8 cellular contexts compared by ENCODE assay signal in genomic region chr5:42993516-42994284, GRCh38. TPM values are rescaled to one million over a fixed set of nuclear protein-coding genes. Genes with fewer than 3 reads are reported as not detected.
DNase-seq lines count a peak whose midpoint lies in the region; ATAC-seq and TF ChIP-seq lines count a peak whose summit lies in the region.

No MANE protein-coding gene starts in this region.

- H3K4me3 ChIP-seq in effector memory CD4-positive, alpha-beta T cell (ENCODE audit: insufficient read depth, low read depth, low read length, poor library complexity, severe bottlenecking) = peak overlapping the region; percentile 70
- H3K4me3 ChIP-seq in naive thymus-derived CD4-positive, alpha-beta T cell (ENCODE audit: low read length) = peak overlapping the region; percentile 84
- peak overlapping the region; percentile 29 to 59 for H3K4me3 ChIP-seq in vagina

- peak overlapping the region; percentile 97 to 100 (median 100) for H3K27ac Mint-ChIP-seq in naive thymus-derived CD4-positive, alpha-beta T cell

- H3K27me3 ChIP-seq in effector memory CD4-positive, alpha-beta T cell (replicated peaks; ENCODE audit: control insufficient read depth, insufficient read depth, low read length, poor library complexity, severe bottlenecking) = no peaks in the 10 kb centered on the region
- no peaks in the 10 kb centered on the region for H3K27me3 ChIP-seq in naive thymus-derived CD4-positive, alpha-beta T cell (ENCODE audit: control insufficient read depth in 2 of 2, insufficient read depth in 2 of 2, low read length in 2 of 2)
- no peaks in the 10 kb centered on the region for H3K27me3 ChIP-seq in vagina

- CTCF ChIA-PET in naive thymus-derived CD4-positive, alpha-beta T cell (lab: Charles Lee) = interaction anchor here (0.6 to 6.9 kb wide), 15 partner anchors 14 to 490 kb away, joined by 3 to 96 read pairs (median 15); partner anchors contain the start of genes ANXA2R, TMEM267 and ZNF131

- intact Hi-C loops in naive thymus-derived CD4-positive, alpha-beta T cell (cut with micrococcal nuclease) = loop anchor here (1.0 to 5.0 kb wide), 17 partner anchors 27 to 1089 kb away; partner anchors contain the start of genes HMGCS1 (in 2 of the 2), RIMOC1 (in 2 of the 2), ANXA2R (in 1 of the 2) and NNT (in 1 of the 2)
- intact Hi-C loops in vagina (cut with DNase I) = loop anchor here (2.0 to 5.0 kb wide), 3 partner anchors 15 to 49 kb away; partner anchors contain the start of gene ANXA2R

- no peaks in the 10 kb centered on the region for H3K27me3 Mint-ChIP-seq in naive thymus-derived CD4-positive, alpha-beta T cell

- H3K9me3 ChIP-seq in effector memory CD4-positive, alpha-beta T cell (ENCODE audit: control insufficient read depth, low read length) = no peaks in the 10 kb centered on the region
- no peaks in the 10 kb centered on the region for H3K9me3 ChIP-seq in naive thymus-derived CD4-positive, alpha-beta T cell (ENCODE audit: control insufficient read depth in 2 of 3, low read length in 3 of 3)
- H3K9me3 ChIP-seq in vagina = no peaks in the 10 kb centered on the region

- peaks cover 0 to 4% (median 0%) of the 10 kb centered on the region in 11 donors for H3K9me3 Mint-ChIP-seq in naive thymus-derived CD4-positive, alpha-beta T cell

- H3K4me1 Mint-ChIP-seq in naive thymus-derived CD4-positive, alpha-beta T cell = peaks cover 21 to 57% (median 37%) of the 10 kb centered on the region in 7 donors

- TF ChIP-seq CTCF in vagina (IDR thresholded peaks at IDR 0.05) = peak in 1 of 3 experiments; percentile 15
- TF ChIP-seq CTCF in GM13977 (IDR thresholded peaks at IDR 0.05; ENCODE audit: extremely low read depth, insufficient read depth, missing control alignments) = no peak

- ATAC-seq in HG03354 (IDR thresholded peaks at IDR 0.05; ENCODE audit: poor library complexity, severe bottlenecking, unreplicated experiment) = peak; percentile 14
- ATAC-seq in naive thymus-derived CD4-positive, alpha-beta T cell = peak; percentile 46

- peak overlapping the region; percentile 95 for H3K27ac ChIP-seq in effector memory CD4-positive, alpha-beta T cell (ENCODE audit: insufficient read depth, low read length, poor library complexity, severe bottlenecking)
- H3K27ac ChIP-seq in naive thymus-derived CD4-positive, alpha-beta T cell (ENCODE audit: low read depth, low read length) = peak overlapping the region; percentile 89
- H3K27ac ChIP-seq in vagina = peak overlapping the region; percentile 89

- POLR2A ChIA-PET in naive thymus-derived CD4-positive, alpha-beta T cell (lab: Charles Lee) = interaction anchor here (0.6 to 17.7 kb wide), 32 partner anchors 8 to 1090 kb away, joined by 3 to 1009 read pairs (median 6); partner anchors contain the start of genes ANXA2R, FBXO4, HMGCS1 and RIMOC1

- H3K36me3 ChIP-seq in effector memory CD4-positive, alpha-beta T cell (ENCODE audit: control insufficient read depth, insufficient read depth, low read length) = no peaks in the 10 kb centered on the region
- no peaks in the 10 kb centered on the region for H3K36me3 ChIP-seq in naive thymus-derived CD4-positive, alpha-beta T cell (ENCODE audit: control insufficient read depth in 2 of 3, insufficient read depth in 3 of 3, low read length in 3 of 3)
- no peaks in the 10 kb centered on the region for H3K36me3 ChIP-seq in vagina

- H3K4me1 ChIP-seq in effector memory CD4-positive, alpha-beta T cell (ENCODE audit: control insufficient read depth, insufficient read depth, low read length, poor library complexity, severe bottlenecking) = peaks cover 17% of the 10 kb centered on the region
- peaks cover 18 to 26% of the 10 kb centered on the region in 2 donors for H3K4me1 ChIP-seq in naive thymus-derived CD4-positive, alpha-beta T cell (ENCODE audit: control insufficient read depth in 2 of 2, insufficient read depth in 2 of 2, low read length in 2 of 2)
- H3K4me1 ChIP-seq in vagina = peaks cover 10% of the 10 kb centered on the region

- DNase-seq in EL = peak; percentile 65
- peak; percentile 51 to 53 for DNase-seq in activated CD4-positive, alpha-beta T cell treated with anti-CD3 and anti-CD28 coated beads for 4 hours
- peak; percentile 45 to 62 (median 53) for DNase-seq in effector memory CD4-positive, alpha-beta T cell
- DNase-seq in naive thymus-derived CD4-positive, alpha-beta T cell = peak; percentile 46 to 86 (median 80)
- no peak for DNase-seq in vagina (ENCODE audit: extremely low spot score in 2 of 2)
- no peak for DNase-seq in GM13977 (ENCODE audit: low spot score)
- DNase-seq in DMS79 treated with DMSO at 0.1 percent for 48 hours (lab: John Stamatoyannopoulos, UW) = no peak

- no peak for TF ChIP-seq POLR2A in vagina (IDR thresholded peaks at IDR 0.05)

- in situ Hi-C loops in GM13977 (cut with MboI; ENCODE audit: low pct_unique_long_range_greater_than_20kb, low sequenced_read_pairs, unreplicated experiment) = no loop called here

- H3K4me3 Mint-ChIP-seq in naive thymus-derived CD4-positive, alpha-beta T cell = peak overlapping the region; percentile 84 to 100 (median 98)

- peaks cover 0 to 18% (median 0%) of the 10 kb centered on the region in 5 donors for H3K36me3 Mint-ChIP-seq in naive thymus-derived CD4-positive, alpha-beta T cell

RNA-seq across cellular contexts. Expression of gene ANXA2R, which starts 46.4 kb away (rescaled TPM):
- total RNA-seq in naive thymus-derived CD4-positive, alpha-beta T cell = 10 to 100 TPM; 13.2 to 61.4 (median 42.0) TPM
- 10 to 100 TPM; 55.7 to 70.2 TPM for polyA plus RNA-seq in naive thymus-derived CD4-positive, alpha-beta T cell
- total RNA-seq in vagina = 10.6 TPM

Comparison
In these comparisons a context has a peak if more than half of its experiments do, and no peak if none do; other contexts are left out.
1. DNase-seq: peak in EL (single experiment), activated CD4-positive, alpha-beta T cell treated with anti-CD3 and anti-CD28 coated beads for 4 hours (2 of 2), effector memory CD4-positive, alpha-beta T cell (3 of 3) and naive thymus-derived CD4-positive, alpha-beta T cell (9 of 9); none in vagina (0 of 2), GM13977 (single experiment) and DMS79 treated with DMSO at 0.1 percent for 48 hours (single experiment).
2. Peak in every context shown above with its lines, with median percentiles within 50 percentile points of each other: H3K27ac ChIP-seq and H3K4me3 ChIP-seq.